Comparison of ENCODE assay signal across 12 cellular contexts in the genomic region with DNA sequence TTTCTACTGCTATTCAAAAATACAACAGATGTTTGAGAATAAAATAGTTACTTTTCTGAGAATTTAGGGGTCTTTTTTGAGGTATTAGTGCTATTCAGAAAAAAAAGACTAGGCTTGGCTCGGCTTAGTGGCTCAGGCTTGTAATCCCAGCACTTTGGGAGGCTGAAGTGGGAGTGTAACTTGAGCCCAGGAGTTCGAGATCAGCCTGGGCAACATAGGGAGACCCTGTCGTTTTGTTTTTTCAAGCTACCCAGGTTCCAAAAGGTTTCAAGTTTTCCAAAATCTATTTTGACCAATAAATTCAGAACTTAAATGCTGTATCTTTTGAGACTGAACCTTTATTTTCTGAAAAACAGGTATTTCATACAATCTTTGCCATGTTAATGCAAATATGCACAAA. TPM values are rescaled to one million over a fixed set of nuclear protein-coding genes. Genes with fewer than 3 reads are reported as not detected.
A peak's percentile ranks its signal among the peaks of the same experiment; 100 is the strongest.
DNase-seq lines count a peak whose midpoint lies in the region; ATAC-seq and TF ChIP-seq lines count a peak whose summit lies in the region.
"Had no signal": no experiment of that assay in that cellular context is flagged by ENCODE, and none has a peak within 500 bp of the region (broad histone marks: within the 10 kb centered on the region; RNA-seq: fewer than 3 reads in every experiment).

No MANE protein-coding gene starts in this region.

- peaks cover 14% of the 10 kb centered on the region for H4K20me1 ChIP-seq in Karpas-422 (ENCODE audit: insufficient read depth, low read depth, low read length)

- no peak for TF ChIP-seq POLR2A in suprapubic skin (IDR thresholded peaks at IDR 0.05)

- 62% methylated on average over 3 of the region's 3 CpGs for WGBS in suprapubic skin

- peaks cover 41% of the 10 kb centered on the region for H3K36me3 Mint-ChIP-seq in CD8-positive, alpha-beta T cell
- peaks cover 31% of the 10 kb centered on the region for H3K36me3 Mint-ChIP-seq in brain
- H3K36me3 Mint-ChIP-seq in natural killer cell treated with Interleukin-12 subunit alpha and Interleukin-12 subunit beta and Interleukin-15 and Interleukin-18, amount 100 ng/mL, for 72 hours, result peaks cover 34% of the 10 kb centered on the region

- CTCF ChIA-PET in CD8-positive, alpha-beta T cell (lab: Charles Lee), result interaction anchor here (0.7 to 5.3 kb wide), 4 partner anchors 14 to 165 kb away, joined by 3 to 56 read pairs (median 6); partner anchors contain the start of gene RPS15A

- peaks cover 12% of the 10 kb centered on the region for H3K36me3 ChIP-seq in CD8-positive, alpha-beta T cell (ENCODE audit: insufficient read depth, low read length)
- peaks cover 23% of the 10 kb centered on the region for H3K36me3 ChIP-seq in Karpas-422 (ENCODE audit: insufficient read depth, low read length)
- H3K36me3 ChIP-seq in suprapubic skin, result peaks cover 26% of the 10 kb centered on the region

- no peak overlapping the region for H3K4me2 ChIP-seq in Karpas-422 (ENCODE audit: low read depth, low read length, poor library complexity, severe bottlenecking)

- H3K4me3 ChIP-seq in CD8-positive, alpha-beta T cell (ENCODE audit: low read depth, low read length), result no peak overlapping the region
- H3K4me3 ChIP-seq in Karpas-422 (ENCODE audit: low read length) (no peak overlapping the region), suprapubic skin (no peak overlapping the region)

- no peak for ATAC-seq in CD8-positive, alpha-beta T cell
- no peak for ATAC-seq in natural killer cell treated with Interleukin-12 subunit alpha and Interleukin-12 subunit beta and Interleukin-15 and Interleukin-18, amount 100 ng/mL, for 72 hours
- ATAC-seq in GM19467 (IDR thresholded peaks at IDR 0.05; ENCODE audit: unreplicated experiment) (no peak), HG03039 (IDR thresholded peaks at IDR 0.05; ENCODE audit: unreplicated experiment) (no peak)

- H3K4me3 Mint-ChIP-seq in CD8-positive, alpha-beta T cell, result no peak overlapping the region
- H3K4me3 Mint-ChIP-seq in brain, result peak overlapping the region in 3 of 5 experiments; percentile 30 to 59 (median 56)
- peak overlapping the region; percentile 76 for H3K4me3 Mint-ChIP-seq in natural killer cell treated with Interleukin-12 subunit alpha and Interleukin-12 subunit beta and Interleukin-15 and Interleukin-18, amount 100 ng/mL, for 72 hours

- TF ChIP-seq EP300 in suprapubic skin (IDR thresholded peaks at IDR 0.05), result no peak

- intact Hi-C loops in CD8-positive, alpha-beta T cell (cut with DNase I, micrococcal nuclease), result loop anchor here (5.0 to 10.0 kb wide), 2 partner anchors 263 to 1940 kb away; partner anchors contain the start of genes COQ7 (in 1 of the 2) and THUMPD1 (in 1 of the 2)

- peaks cover 35% of the 10 kb centered on the region for H3K4me1 Mint-ChIP-seq in CD8-positive, alpha-beta T cell (ENCODE audit: low read depth)
- peaks cover 67% of the 10 kb centered on the region for H3K4me1 Mint-ChIP-seq in brain
- H3K4me1 Mint-ChIP-seq in natural killer cell treated with Interleukin-12 subunit alpha and Interleukin-12 subunit beta and Interleukin-15 and Interleukin-18, amount 100 ng/mL, for 72 hours (ENCODE audit: low read depth in 2 of 2), result peaks cover 41 to 56% of the 10 kb centered on the region in 2 donors

- POLR2A ChIA-PET in CD8-positive, alpha-beta T cell (lab: Charles Lee), result interaction anchor here (0.7 to 6.7 kb wide), 2 partner anchors 15 to 26 kb away, joined by 3 to 98 read pairs; partner anchors contain the start of gene RPS15A

- peaks cover 26% of the 10 kb centered on the region for H3K79me2 ChIP-seq in Karpas-422 (ENCODE audit: low read length)

- peak overlapping the region; percentile 27 for H3K27ac Mint-ChIP-seq in CD8-positive, alpha-beta T cell
- H3K27ac Mint-ChIP-seq in brain, result peak overlapping the region; percentile 43 to 94 (median 89)
- H3K27ac Mint-ChIP-seq in natural killer cell treated with Interleukin-12 subunit alpha and Interleukin-12 subunit beta and Interleukin-15 and Interleukin-18, amount 100 ng/mL, for 72 hours, result peak overlapping the region; percentile 94 to 95

- no peaks in the 10 kb centered on the region for H3K27me3 Mint-ChIP-seq in CD8-positive, alpha-beta T cell (ENCODE audit: low read depth)
- peaks cover 12% of the 10 kb centered on the region for H3K27me3 Mint-ChIP-seq in brain
- no peaks in the 10 kb centered on the region for H3K27me3 Mint-ChIP-seq in natural killer cell treated with Interleukin-12 subunit alpha and Interleukin-12 subunit beta and Interleukin-15 and Interleukin-18, amount 100 ng/mL, for 72 hours

- no peaks in the 10 kb centered on the region for H3K27me3 ChIP-seq in CD8-positive, alpha-beta T cell (ENCODE audit: insufficient read depth, low read length)
- no peaks in the 10 kb centered on the region for H3K27me3 ChIP-seq in Karpas-422 (ENCODE audit: low read length)
- no peaks in the 10 kb centered on the region for H3K27me3 ChIP-seq in suprapubic skin

- H3K9me3 Mint-ChIP-seq in CD8-positive, alpha-beta T cell, result no peaks in the 10 kb centered on the region
- H3K9me3 Mint-ChIP-seq in brain, result peaks cover 0 to 5% (median 0%) of the 10 kb centered on the region in 5 experiments
- H3K9me3 Mint-ChIP-seq in natural killer cell treated with Interleukin-12 subunit alpha and Interleukin-12 subunit beta and Interleukin-15 and Interleukin-18, amount 100 ng/mL, for 72 hours, result no peaks in the 10 kb centered on the region

- H2AFZ ChIP-seq in Karpas-422 (ENCODE audit: low read length), result no peak overlapping the region

- no peaks in the 10 kb centered on the region for H3K9me2 ChIP-seq in Karpas-422 (replicated peaks; ENCODE audit: insufficient read depth, low read length)

- H3K4me1 ChIP-seq in CD8-positive, alpha-beta T cell (ENCODE audit: insufficient read depth, low read length), result peaks cover 37% of the 10 kb centered on the region
- H3K4me1 ChIP-seq in Karpas-422 (ENCODE audit: low read length) (peaks cover 11% of the 10 kb centered on the region), suprapubic skin (peaks cover 24% of the 10 kb centered on the region)

- peak overlapping the region; percentile 12 for H3K27ac ChIP-seq in CD8-positive, alpha-beta T cell (ENCODE audit: low read depth, low read length)
- peak overlapping the region; percentile 41 for H3K27ac ChIP-seq in Karpas-422 (ENCODE audit: low read length)
- H3K27ac ChIP-seq in suprapubic skin, result no peak overlapping the region
- H3K27ac ChIP-seq: VCaP had no signal

- H3K9ac ChIP-seq in Karpas-422 (ENCODE audit: low read length), result no peak overlapping the region

- no peak for TF ChIP-seq CTCF in CD8-positive, alpha-beta T cell (IDR thresholded peaks at IDR 0.05)
- TF ChIP-seq CTCF in brain (conservative IDR thresholded peaks at IDR 0.05) (no peak), suprapubic skin (IDR thresholded peaks at IDR 0.05) (no peak)

- DNase-seq in CD8-positive, alpha-beta T cell, result no peak
- DNase-seq in Karpas-422, result no peak
- DNase-seq in natural killer cell treated with Interleukin-12 subunit alpha and Interleukin-12 subunit beta and Interleukin-15 and Interleukin-18, amount 100 ng/mL, for 72 hours (ENCODE audit: low spot score), result no peak
- DNase-seq in CD1c-positive myeloid dendritic cell (ENCODE audit: extremely low spot score), result no peak
- no peak for DNase-seq in suprapubic skin (ENCODE audit: low spot score in 2 of 2)
- DNase-seq: GDM1; NCI-H2227 treated with DMSO at 0.1 percent for 48 hours; stimulated activated CD4-positive, alpha-beta T cell treated with anti-CD3 and anti-CD28 coated beads, Interleukin-15, amount 100 ng/mL, for 24 hours had no signal

- H3K9me3 ChIP-seq in CD8-positive, alpha-beta T cell (ENCODE audit: low read length), result no peaks in the 10 kb centered on the region
- H3K9me3 ChIP-seq in Karpas-422 (ENCODE audit: low read length) (no peaks in the 10 kb centered on the region), suprapubic skin (no peaks in the 10 kb centered on the region)

RNA-seq across cellular contexts. Expression of gene ARL6IP1, which starts 3.2 kb away (rescaled TPM):
- total RNA-seq in CD8-positive, alpha-beta T cell, result 100 to 1,000 TPM; 137 to 138 TPM
- 120 and 287 TPM in 2 replicates for total RNA-seq in Karpas-422 (2014; rRNA removed; shearing (Covaris generic); ENCODE audit: low replicate concordance)
- 363 TPM for polyA plus RNA-seq in brain (ENCODE audit: insufficient read depth, low read depth, low replicate concordance)
- 100 to 1,000 TPM; 113 to 149 TPM for total RNA-seq in natural killer cell treated with Interleukin-12 subunit alpha and Interleukin-12 subunit beta and Interleukin-15 and Interleukin-18, amount 100 ng/mL, for 72 hours
- 100 to 1,000 TPM in 3 of 4 donors, 10 to 100 TPM in 1; 94.1 to 165 (median 124) TPM for total RNA-seq in suprapubic skin

RNA-seq across cellular contexts. Expression of gene RPS15A, which starts 14.4 kb away (rescaled TPM):
- 1,000 to 10,000 TPM; 3,671 to 3,755 TPM for total RNA-seq in CD8-positive, alpha-beta T cell
- 2,194 and 2,892 TPM in 2 replicates for total RNA-seq in Karpas-422 (2014; rRNA removed; shearing (Covaris generic); ENCODE audit: low replicate concordance)
- polyA plus RNA-seq in brain (ENCODE audit: insufficient read depth, low read depth, low replicate concordance), result 3,160 TPM
- 1,000 to 10,000 TPM in 1 of 2 donors, 100 to 1,000 TPM in 1; 497 to 1,038 TPM for total RNA-seq in natural killer cell treated with Interleukin-12 subunit alpha and Interleukin-12 subunit beta and Interleukin-15 and Interleukin-18, amount 100 ng/mL, for 72 hours
- total RNA-seq in suprapubic skin, result 1,000 to 10,000 TPM in 3 of 4 donors, 100 to 1,000 TPM in 1; 871 to 2,360 (median 1,711) TPM

Comparison
In these comparisons a context has a peak if more than half of its experiments do, and no peak if none do; other contexts are left out.
1. H3K27ac Mint-ChIP-seq: peak in every context shown above with its lines; median percentile 94 in natural killer cell treated with Interleukin-12 subunit alpha and Interleukin-12 subunit beta and Interleukin-15 and Interleukin-18, amount 100 ng/mL, for 72 hours; 89 in brain; 27 in CD8-positive, alpha-beta T cell.